14 cellular contexts compared by ENCODE assay signal in the genomic region with DNA sequence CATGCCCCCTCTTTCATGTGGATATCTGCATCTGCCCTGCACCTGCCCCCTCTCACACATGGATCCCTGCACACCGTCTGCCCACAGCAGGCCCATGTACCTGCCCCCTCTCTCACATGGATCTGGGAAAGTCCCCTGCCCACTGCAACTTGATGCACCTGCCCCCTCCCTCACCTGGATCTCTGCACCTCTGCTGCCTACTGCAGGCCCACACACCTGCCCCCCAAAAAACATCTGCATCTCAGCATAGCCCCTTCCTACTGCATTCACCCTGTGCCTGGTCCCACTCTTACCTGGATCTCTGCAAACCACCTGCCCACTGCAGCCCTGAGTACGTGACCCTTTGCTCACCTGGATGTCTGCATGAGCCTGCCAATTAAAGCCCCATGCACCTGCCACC.
DNase-seq lines count a peak whose midpoint lies in the region; ATAC-seq and TF ChIP-seq lines count a peak whose summit lies in the region.
"Had no signal": no experiment of that assay in that cellular context is flagged by ENCODE, and none has a peak within 500 bp of the region (broad histone marks: within the 10 kb centered on the region; RNA-seq: fewer than 3 reads in every experiment).

No MANE protein-coding gene starts in this region.

- ATAC-seq in WTC11 (no peak), HG02763 (IDR thresholded peaks at IDR 0.05; ENCODE audit: unreplicated experiment) (no peak), HG03045 (IDR thresholded peaks at IDR 0.05; ENCODE audit: unreplicated experiment) (no peak)

- CTCF ChIA-PET in WTC11 (lab: Charles Lee), result no interaction called here

- intact Hi-C loops in posterior vena cava (cut with DNase I), result no loop called here

- peak overlapping the region; percentile 41; the same call in 1 of the 2 replicates for H3K27ac Mint-ChIP-seq in WTC11
- H3K27ac Mint-ChIP-seq: T-helper 2 cell treated with Interferon-gamma antibody and Interleukin-4, amounts not matched to agents 5 μg/mL and 100 μg/mL, for 36 hours had no signal

- no peaks in the 10 kb centered on the region; the same call in 1 of the 2 replicates for H3K27me3 Mint-ChIP-seq in WTC11 (ENCODE audit: low read depth)

- H3K4me1 Mint-ChIP-seq in WTC11, result no peaks in the 10 kb centered on the region

- POLR2A ChIA-PET in WTC11 (lab: Charles Lee), result no interaction called here

- peaks cover 43% of the 10 kb centered on the region for H3K9me3 Mint-ChIP-seq in WTC11

- DNase-seq in activated CD8-positive, alpha-beta memory T cell treated with anti-CD3 and anti-CD28 coated beads for 24 hours, result peak; percentile 17
- DNase-seq in activated CD8-positive, alpha-beta memory T cell treated with anti-CD3 and anti-CD28 coated beads, Interleukin-2, amount 50 U/mL, for 4 hours, result no peak
- DNase-seq in NCI-H1417 treated with DMSO at 0.1 percent for 48 hours (lab: John Stamatoyannopoulos, UW) (peak; percentile 36), WTC11 (ENCODE audit: low spot score) (no peak), posterior vena cava (ENCODE audit: low spot score) (peak; percentile 45), COLO829 (ENCODE audit: low spot score) (no peak)
- DNase-seq: ACHN, Calu3, KBM-7, NCI-H446 treated with DMSO at 0.1 percent for 48 hours, PC-9 had no signal

- no peak overlapping the region for H3K4me3 Mint-ChIP-seq in WTC11
- H3K4me3 Mint-ChIP-seq: T-helper 2 cell treated with Interferon-gamma antibody and Interleukin-4, amounts not matched to agents 5 μg/mL and 100 μg/mL, for 36 hours had no signal

- TF ChIP-seq CTCF in WTC11 (IDR thresholded peaks at IDR 0.05), result no peak

- H3K36me3 Mint-ChIP-seq in WTC11, result peaks cover 40% of the 10 kb centered on the region

TF ChIP-seq in WTC11, 78 proteins besides CTCF, POLR2A, EP300 and RAD21:
- TF ChIP-seq MXD4 (CRISPR knock-in tag; IDR thresholded peaks at IDR 0.05; ENCODE audit: borderline replicate concordance) (no peak), GABPB1 (CRISPR knock-in tag; IDR thresholded peaks at IDR 0.05) (no peak), SMAD3 (CRISPR knock-in tag; IDR thresholded peaks at IDR 0.05; ENCODE audit: borderline replicate concordance) (no peak), ZBTB21 (CRISPR knock-in tag; IDR thresholded peaks at IDR 0.05; ENCODE audit: borderline replicate concordance) (no peak), NFATC4 (CRISPR knock-in tag; IDR thresholded peaks at IDR 0.05) (no peak), CREM (CRISPR knock-in tag; IDR thresholded peaks at IDR 0.05) (no peak), IRF2 (CRISPR knock-in tag; IDR thresholded peaks at IDR 0.05; ENCODE audit: borderline replicate concordance, low read depth) (no peak), ZMAT4 (CRISPR knock-in tag; IDR thresholded peaks at IDR 0.05) (no peak), ZNF219 (CRISPR knock-in tag; IDR thresholded peaks at IDR 0.05; ENCODE audit: borderline replicate concordance) (no peak), FOXP1 (CRISPR knock-in tag; IDR thresholded peaks at IDR 0.05; ENCODE audit: borderline replicate concordance) (no peak), ZNF138 (CRISPR knock-in tag; conservative IDR thresholded peaks at IDR 0.05) (no peak), ERG (CRISPR knock-in tag; IDR thresholded peaks at IDR 0.05) (no peak), PRDM15 (CRISPR knock-in tag; IDR thresholded peaks at IDR 0.05) (no peak), ZNF423 (CRISPR knock-in tag; IDR thresholded peaks at IDR 0.05) (no peak), PRRX2 (CRISPR knock-in tag; IDR thresholded peaks at IDR 0.05) (no peak)
- TF ChIP-seq, protein P1, sequence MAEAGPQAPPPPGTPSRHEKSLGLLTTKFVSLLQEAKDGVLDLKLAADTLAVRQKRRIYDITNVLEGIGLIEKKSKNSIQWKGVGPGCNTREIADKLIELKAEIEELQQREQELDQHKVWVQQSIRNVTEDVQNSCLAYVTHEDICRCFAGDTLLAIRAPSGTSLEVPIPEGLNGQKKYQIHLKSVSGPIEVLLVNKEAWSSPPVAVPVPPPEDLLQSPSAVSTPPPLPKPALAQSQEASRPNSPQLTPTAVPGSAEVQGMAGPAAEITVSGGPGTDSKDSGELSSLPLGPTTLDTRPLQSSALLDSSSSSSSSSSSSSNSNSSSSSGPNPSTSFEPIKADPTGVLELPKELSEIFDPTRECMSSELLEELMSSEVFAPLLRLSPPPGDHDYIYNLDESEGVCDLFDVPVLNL (CRISPR knock-in tag; IDR thresholded peaks at IDR 0.05; ENCODE audit: borderline replicate concordance, low read depth), result no peak
- TF ChIP-seq, protein P2, sequence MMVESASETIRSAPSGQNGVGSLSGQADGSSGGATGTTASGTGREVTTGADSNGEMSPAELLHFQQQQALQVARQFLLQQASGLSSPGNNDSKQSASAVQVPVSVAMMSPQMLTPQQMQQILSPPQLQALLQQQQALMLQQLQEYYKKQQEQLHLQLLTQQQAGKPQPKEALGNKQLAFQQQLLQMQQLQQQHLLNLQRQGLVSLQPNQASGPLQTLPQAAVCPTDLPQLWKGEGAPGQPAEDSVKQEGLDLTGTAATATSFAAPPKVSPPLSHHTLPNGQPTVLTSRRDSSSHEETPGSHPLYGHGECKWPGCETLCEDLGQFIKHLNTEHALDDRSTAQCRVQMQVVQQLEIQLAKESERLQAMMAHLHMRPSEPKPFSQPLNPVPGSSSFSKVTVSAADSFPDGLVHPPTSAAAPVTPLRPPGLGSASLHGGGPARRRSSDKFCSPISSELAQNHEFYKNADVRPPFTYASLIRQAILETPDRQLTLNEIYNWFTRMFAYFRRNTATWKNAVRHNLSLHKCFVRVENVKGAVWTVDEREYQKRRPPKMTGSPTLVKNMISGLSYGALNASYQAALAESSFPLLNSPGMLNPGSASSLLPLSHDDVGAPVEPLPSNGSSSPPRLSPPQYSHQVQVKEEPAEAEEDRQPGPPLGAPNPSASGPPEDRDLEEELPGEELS (CRISPR knock-in tag; IDR thresholded peaks at IDR 0.05), result no peak
- TF ChIP-seq, protein P3, sequence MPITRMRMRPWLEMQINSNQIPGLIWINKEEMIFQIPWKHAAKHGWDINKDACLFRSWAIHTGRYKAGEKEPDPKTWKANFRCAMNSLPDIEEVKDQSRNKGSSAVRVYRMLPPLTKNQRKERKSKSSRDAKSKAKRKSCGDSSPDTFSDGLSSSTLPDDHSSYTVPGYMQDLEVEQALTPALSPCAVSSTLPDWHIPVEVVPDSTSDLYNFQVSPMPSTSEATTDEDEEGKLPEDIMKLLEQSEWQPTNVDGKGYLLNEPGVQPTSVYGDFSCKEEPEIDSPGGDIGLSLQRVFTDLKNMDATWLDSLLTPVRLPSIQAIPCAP (CRISPR knock-in tag; IDR thresholded peaks at IDR 0.05), result no peak

Comparison
In these comparisons a context has a peak if more than half of its experiments do, and no peak if none do; other contexts are left out.
1. DNase-seq: peak in activated CD8-positive, alpha-beta memory T cell treated with anti-CD3 and anti-CD28 coated beads for 24 hours (single experiment), NCI-H1417 treated with DMSO at 0.1 percent for 48 hours (single experiment) and posterior vena cava (single experiment); none in activated CD8-positive, alpha-beta memory T cell treated with anti-CD3 and anti-CD28 coated beads, Interleukin-2, amount 50 U/mL, for 4 hours (single experiment), WTC11 (single experiment) and COLO829 (single experiment).